Comparison of ENCODE assay signal across 5 cellular contexts in the genomic region with DNA sequence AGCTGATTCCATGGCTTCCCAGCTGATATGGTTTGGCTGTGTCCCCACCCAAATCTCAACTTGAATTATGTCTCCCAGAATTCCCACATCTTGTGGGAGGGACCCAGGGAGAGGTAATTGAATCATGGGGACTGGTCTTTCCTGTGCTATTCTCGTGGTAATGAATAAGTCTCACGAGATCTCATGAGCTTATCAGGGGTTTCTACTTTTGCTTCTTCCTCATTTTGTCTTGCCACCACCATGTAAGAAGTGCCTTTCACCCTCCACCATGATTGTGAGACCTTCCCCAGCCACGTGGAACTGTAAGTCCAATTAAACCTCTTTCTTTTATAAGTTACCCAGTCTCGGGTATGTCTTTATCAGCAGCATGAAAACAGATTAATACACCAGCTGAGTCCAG.
DNase-seq lines count a peak whose midpoint lies in the region; ATAC-seq and TF ChIP-seq lines count a peak whose summit lies in the region.
"Not testable (repeated sequence)": the region's sequence is repeated elsewhere in the genome, so short reads cannot be mapped to it uniquely, and the experiment has no call there.

No MANE protein-coding gene starts in this region.

- H3K9me3 Mint-ChIP-seq in natural killer cell, result not testable (repeated sequence)
- H3K9me3 Mint-ChIP-seq in neural crest cell, result peaks cover 16% of the 10 kb centered on the region

- intact Hi-C loops in left ventricle myocardium inferior (cut with micrococcal nuclease), result not testable (repeated sequence)
- intact Hi-C loops in natural killer cell (cut with micrococcal nuclease), result loop anchor here (5.0 to 10.0 kb wide), 5 partner anchors 86 to 1711 kb away; partner anchors contain the start of genes INSM1, RALGAPA2 and SEC23B

- H3K4me1 ChIP-seq in left ventricle myocardium inferior (peaks cover 28% of the 10 kb centered on the region), neuronal stem cell (ENCODE audit: control insufficient read depth in 2 of 2, insufficient read depth in 1 of 2, low read depth in 1 of 2, low read length in 2 of 2) (peaks cover 22 to 27% of the 10 kb centered on the region in 2 donors)

- H3K27ac ChIP-seq in VCaP, result peak overlapping the region; percentile 69
- H3K27ac ChIP-seq in left ventricle myocardium inferior (replicated peaks), result peak overlapping the region; percentile 87
- peak overlapping the region; percentile 40 for H3K27ac ChIP-seq in neuronal stem cell (replicated peaks; ENCODE audit: low read length)

- H3K9me3 ChIP-seq in left ventricle myocardium inferior (replicated peaks), result peaks cover 18% of the 10 kb centered on the region
- not testable (repeated sequence) for H3K9me3 ChIP-seq in neuronal stem cell (replicated peaks in 1 of 2; ENCODE audit: control insufficient read depth in 2 of 2, insufficient read depth in 1 of 2, low read depth in 1 of 2, low read length in 2 of 2)

- not testable (repeated sequence) for H2AFZ ChIP-seq in neuronal stem cell (ENCODE audit: low read length)

- H3K4me2 ChIP-seq in neuronal stem cell (ENCODE audit: insufficient read depth, low read length, poor library complexity, severe bottlenecking), result not testable (repeated sequence)

- not testable (repeated sequence) for H2BK15ac ChIP-seq in neuronal stem cell (ENCODE audit: low read length)

- not testable (repeated sequence) for H3K27me3 Mint-ChIP-seq in natural killer cell (ENCODE audit: low read depth in 2 of 2); neural crest cell (ENCODE audit: low read depth)

- peaks cover 17% of the 10 kb centered on the region for H3K36me3 Mint-ChIP-seq in natural killer cell
- peaks cover 12% of the 10 kb centered on the region for H3K36me3 Mint-ChIP-seq in neural crest cell (ENCODE audit: low read depth)

- not testable (repeated sequence) for H3K27me3 ChIP-seq in left ventricle myocardium inferior (ENCODE audit: low read depth)
- H3K27me3 ChIP-seq in neuronal stem cell (ENCODE audit: control insufficient read depth in 3 of 3, insufficient read depth in 3 of 3, low read depth in 1 of 3, low read length in 3 of 3), result peaks cover 0 to 11% (median 0%) of the 10 kb centered on the region in 3 experiments

- not testable (repeated sequence) for H2AK5ac ChIP-seq in neuronal stem cell (ENCODE audit: low read depth, low read length)

- H3K4me3 Mint-ChIP-seq in natural killer cell (peak overlapping the region; percentile 25), neural crest cell (peak overlapping the region; percentile 7)

- H4K8ac ChIP-seq in neuronal stem cell (ENCODE audit: low read depth, low read length), result not testable (repeated sequence)

- not testable (repeated sequence) for H3K4ac ChIP-seq in neuronal stem cell (ENCODE audit: low read length)

- H3K27ac Mint-ChIP-seq in natural killer cell (peak overlapping the region; percentile 91 to 96), neural crest cell (ENCODE audit: unreplicated experiment) (peak overlapping the region; percentile 32)

- H3K18ac ChIP-seq in neuronal stem cell (ENCODE audit: low read length), result not testable (repeated sequence)

- not testable (repeated sequence) for H3K36me3 ChIP-seq in left ventricle myocardium inferior; neuronal stem cell (replicated peaks in 1 of 2; ENCODE audit: control insufficient read depth in 2 of 2, insufficient read depth in 2 of 2, low read length in 2 of 2)

- not testable (repeated sequence) for H3K9ac ChIP-seq in neuronal stem cell (ENCODE audit: low read depth, low read length, poor library complexity)

- not testable (repeated sequence) for H3K14ac ChIP-seq in neuronal stem cell (ENCODE audit: low read length)

- not testable (repeated sequence) for H3K23ac ChIP-seq in neuronal stem cell (ENCODE audit: low read depth, low read length, poor library complexity)

- WGBS in neuronal stem cell (ENCODE audit: extremely low coverage in 2 of 2, insufficient read length in 2 of 2, insufficient replicate concordance in 1 of 2), 2 donors, result no CpG with 5 or more reads among the region's 4 CpGs

- not testable (repeated sequence) for H3K79me1 ChIP-seq in neuronal stem cell (ENCODE audit: low read depth, low read length)

- not testable (repeated sequence) for TF ChIP-seq CTCF in VCaP (conservative IDR thresholded peaks at IDR 0.05); left ventricle myocardium inferior (IDR thresholded peaks at IDR 0.05; ENCODE audit: borderline replicate concordance); natural killer cell (IDR thresholded peaks at IDR 0.05); neural crest cell (conservative IDR thresholded peaks at IDR 0.05)

- not testable (repeated sequence) for DNase-seq in left ventricle myocardium inferior; natural killer cell; neural crest cell (ENCODE audit: low read depth, low spot score); neuronal stem cell (ENCODE audit: low spot score)

- not testable (repeated sequence) for H2BK12ac ChIP-seq in neuronal stem cell (ENCODE audit: low read length)

- H2BK120ac ChIP-seq in neuronal stem cell (ENCODE audit: low read depth, low read length), result not testable (repeated sequence)

- not testable (repeated sequence) for H3K4me3 ChIP-seq in left ventricle myocardium inferior; neuronal stem cell (ENCODE audit: low read length in 2 of 2)

- not testable (repeated sequence) for ATAC-seq in natural killer cell

- not testable (repeated sequence) for H4K91ac ChIP-seq in neuronal stem cell (ENCODE audit: low read depth, low read length, poor library complexity)

- not testable (repeated sequence) for H2BK5ac ChIP-seq in neuronal stem cell (ENCODE audit: low read length)

- H3K4me1 Mint-ChIP-seq in natural killer cell (peaks cover 41 to 45% of the 10 kb centered on the region in 2 donors), neural crest cell (peaks cover 46% of the 10 kb centered on the region)
